In genomic region chr19:19022380-19022961, GRCh38 we compare ENCODE assay signal across 18 cellular contexts. TPM values are rescaled to one million over a fixed set of nuclear protein-coding genes. Genes with fewer than 3 reads are reported as not detected.
DNase-seq lines count a peak whose midpoint lies in the region; ATAC-seq and TF ChIP-seq lines count a peak whose summit lies in the region.
"Had no signal": no experiment of that assay in that cellular context is flagged by ENCODE, and none has a peak within 500 bp of the region (broad histone marks: within the 10 kb centered on the region; RNA-seq: fewer than 3 reads in every experiment).

No MANE protein-coding gene starts in this region.

- no peak overlapping the region for H3K4me3 ChIP-seq in CD8-positive, alpha-beta T cell (ENCODE audit: low read depth, low read length)
- H3K4me3 ChIP-seq in prostate gland = no peak overlapping the region
- H3K4me3 ChIP-seq: hepatocyte, lung had no signal

- CTCF ChIA-PET in CD8-positive, alpha-beta T cell (lab: Charles Lee) = no interaction called here

- H3K36me3 ChIP-seq in CD8-positive, alpha-beta T cell (ENCODE audit: insufficient read depth, low read length) = peaks cover 27% of the 10 kb centered on the region
- peaks cover 91% of the 10 kb centered on the region for H3K36me3 ChIP-seq in KOPT-K1 (ENCODE audit: insufficient read depth, low read length)
- H3K36me3 ChIP-seq in prostate gland = no peaks in the 10 kb centered on the region

- H3K9me3 ChIP-seq in CD8-positive, alpha-beta T cell (ENCODE audit: low read length) = no peaks in the 10 kb centered on the region
- H3K9me3 ChIP-seq in KOPT-K1 (ENCODE audit: insufficient read depth, low read length, poor library complexity, severe bottlenecking) = no peaks in the 10 kb centered on the region
- no peaks in the 10 kb centered on the region for H3K9me3 ChIP-seq in prostate gland

- intact Hi-C loops in CD8-positive, alpha-beta T cell (cut with DNase I, micrococcal nuclease) = no loop called here
- intact Hi-C loops in prostate gland (cut with DNase I) = no loop called here

- no peaks in the 10 kb centered on the region for H3K27me3 Mint-ChIP-seq in CD8-positive, alpha-beta T cell (ENCODE audit: low read depth)
- H3K27me3 Mint-ChIP-seq in nephron progenitor cell (ENCODE audit: low read depth, poor library complexity) = no peaks in the 10 kb centered on the region
- H3K27me3 Mint-ChIP-seq: activated CD4-positive, alpha-beta memory T cell treated with anti-CD3 and anti-CD28 coated beads, Interleukin-2, amount 10 ng/mL, durations not matched to agents 7 days and 5 days had no signal

- TF ChIP-seq POLR2A in prostate gland (IDR thresholded peaks at IDR 0.05) = no peak

- H3K4me1 ChIP-seq in CD8-positive, alpha-beta T cell (ENCODE audit: insufficient read depth, low read length) = peaks cover 8% of the 10 kb centered on the region
- peaks cover 10% of the 10 kb centered on the region for H3K4me1 ChIP-seq in prostate gland (replicated peaks)
- H3K4me1 ChIP-seq: parathyroid adenoma had no signal

- H3K9me3 Mint-ChIP-seq in CD8-positive, alpha-beta T cell = no peaks in the 10 kb centered on the region
- no peaks in the 10 kb centered on the region for H3K9me3 Mint-ChIP-seq in nephron progenitor cell
- H3K9me3 Mint-ChIP-seq: activated CD4-positive, alpha-beta memory T cell treated with anti-CD3 and anti-CD28 coated beads, Interleukin-2, amount 10 ng/mL, durations not matched to agents 7 days and 5 days; activated T-cell treated with anti-CD3 and anti-CD28 coated beads, Interleukin-2, amount 50 U/mL, for 72 hours had no signal

- POLR2A ChIA-PET in CD8-positive, alpha-beta T cell (lab: Charles Lee) = no interaction called here

- ATAC-seq in CD8-positive, alpha-beta T cell = no peak
- ATAC-seq in HG02852 (IDR thresholded peaks at IDR 0.05; ENCODE audit: unreplicated experiment) = no peak
- ATAC-seq in HG03521 (IDR thresholded peaks at IDR 0.05; ENCODE audit: unreplicated experiment) = no peak
- ATAC-seq: activated T-cell treated with anti-CD3 and anti-CD28 coated beads, Interleukin-2, amount 50 U/mL, for 72 hours had no signal

- no peaks in the 10 kb centered on the region for H3K27me3 ChIP-seq in CD8-positive, alpha-beta T cell (ENCODE audit: insufficient read depth, low read length)
- no peaks in the 10 kb centered on the region for H3K27me3 ChIP-seq in prostate gland (replicated peaks; ENCODE audit: insufficient read depth)
- H3K27me3 ChIP-seq: hepatocyte had no signal

- DNase-seq in CD8-positive, alpha-beta T cell = no peak
- DNase-seq in nephron progenitor cell (no peak), DMS 273 (lab: John Stamatoyannopoulos, UW; ENCODE audit: unreplicated experiment) (no peak), prostate gland (ENCODE audit: low spot score) (no peak)
- DNase-seq: activated CD4-positive, alpha-beta memory T cell treated with anti-CD3 and anti-CD28 coated beads, Interleukin-2, amount 10 ng/mL, durations not matched to agents 7 days and 5 days; activated T-cell treated with anti-CD3 and anti-CD28 coated beads, Interleukin-2, amount 50 U/mL, for 72 hours; caudate nucleus; effector CD8-positive, alpha-beta T cell; GF-D8; islet precursor cell; NCI-H1417 treated with DMSO at 0.1 percent for 48 hours had no signal

- WGBS in prostate gland = 70% methylated on average over 4 of the region's 4 CpGs

- H3K4me1 Mint-ChIP-seq in CD8-positive, alpha-beta T cell (ENCODE audit: low read depth) = peaks cover 33% of the 10 kb centered on the region
- H3K4me1 Mint-ChIP-seq in nephron progenitor cell = peaks cover 18% of the 10 kb centered on the region

- no peak overlapping the region for H3K4me3 Mint-ChIP-seq in CD8-positive, alpha-beta T cell
- no peak overlapping the region for H3K4me3 Mint-ChIP-seq in nephron progenitor cell
- H3K4me3 Mint-ChIP-seq: activated CD4-positive, alpha-beta memory T cell treated with anti-CD3 and anti-CD28 coated beads, Interleukin-2, amount 10 ng/mL, durations not matched to agents 7 days and 5 days had no signal

- no peak for TF ChIP-seq CTCF in CD8-positive, alpha-beta T cell (IDR thresholded peaks at IDR 0.05)
- TF ChIP-seq CTCF in nephron progenitor cell (IDR thresholded peaks at IDR 0.05) = no peak
- no peak for TF ChIP-seq CTCF in prostate gland (IDR thresholded peaks at IDR 0.05)

- peak overlapping the region; percentile 60 for H3K27ac Mint-ChIP-seq in CD8-positive, alpha-beta T cell
- peak overlapping the region; percentile 79 for H3K27ac Mint-ChIP-seq in nephron progenitor cell
- H3K27ac Mint-ChIP-seq: activated CD4-positive, alpha-beta memory T cell treated with anti-CD3 and anti-CD28 coated beads, Interleukin-2, amount 10 ng/mL, durations not matched to agents 7 days and 5 days; activated T-cell treated with anti-CD3 and anti-CD28 coated beads, Interleukin-2, amount 50 U/mL, for 72 hours had no signal

- no peak overlapping the region for H3K27ac ChIP-seq in CD8-positive, alpha-beta T cell (ENCODE audit: low read depth, low read length)
- H3K27ac ChIP-seq in KOPT-K1 (ENCODE audit: low read depth, low read length, poor library complexity, severe bottlenecking) (peak overlapping the region; percentile 3), angular gyrus (ENCODE audit: low read depth, low read length) (peak overlapping the region; percentile 30), prostate gland (no peak overlapping the region)
- H3K27ac ChIP-seq: hepatocyte, parathyroid adenoma had no signal

- H3K36me3 Mint-ChIP-seq in CD8-positive, alpha-beta T cell = peaks cover 76% of the 10 kb centered on the region
- peaks cover 70% of the 10 kb centered on the region for H3K36me3 Mint-ChIP-seq in nephron progenitor cell (ENCODE audit: low read depth)

RNA-seq across cellular contexts. Expression of gene SUGP2, which starts 10.8 kb away (rescaled TPM):
- 10 to 100 TPM; 85.4 to 90.8 TPM for total RNA-seq in CD8-positive, alpha-beta T cell
- total RNA-seq in prostate gland = 10 to 100 TPM; 41.8 to 99.6 TPM

RNA-seq across cellular contexts. Expression of gene ARMC6, which starts 10.9 kb away (rescaled TPM):
- 1 to 10 TPM; 4.6 to 5.3 TPM for total RNA-seq in CD8-positive, alpha-beta T cell
- 10 to 100 TPM; 36.1 to 43.3 TPM for total RNA-seq in prostate gland

RNA-seq across cellular contexts. Expression of gene SLC25A42, which starts 41.3 kb away (rescaled TPM):
- 10 to 100 TPM in 1 of 2 experiments, 1 to 10 TPM in 1; 8.3 to 10.6 TPM for total RNA-seq in CD8-positive, alpha-beta T cell
- 10 to 100 TPM; 11.5 to 18.6 TPM for total RNA-seq in prostate gland

Comparison
In these comparisons a context has a peak if more than half of its experiments do, and no peak if none do; other contexts are left out.
1. H3K27ac ChIP-seq: peak in KOPT-K1 (single experiment) and angular gyrus (single experiment); none in CD8-positive, alpha-beta T cell (single experiment) and prostate gland (0 of 2).
2. RNA of gene ARMC6, which starts 10.9 kb away (total RNA-seq): 36.1 to 43.3 TPM in prostate gland; 4.6 to 5.3 TPM in CD8-positive, alpha-beta T cell; every median in the first group is over 4 times any median in the second.